ENCODE assay signal across 16 cellular contexts in the genomic region with DNA sequence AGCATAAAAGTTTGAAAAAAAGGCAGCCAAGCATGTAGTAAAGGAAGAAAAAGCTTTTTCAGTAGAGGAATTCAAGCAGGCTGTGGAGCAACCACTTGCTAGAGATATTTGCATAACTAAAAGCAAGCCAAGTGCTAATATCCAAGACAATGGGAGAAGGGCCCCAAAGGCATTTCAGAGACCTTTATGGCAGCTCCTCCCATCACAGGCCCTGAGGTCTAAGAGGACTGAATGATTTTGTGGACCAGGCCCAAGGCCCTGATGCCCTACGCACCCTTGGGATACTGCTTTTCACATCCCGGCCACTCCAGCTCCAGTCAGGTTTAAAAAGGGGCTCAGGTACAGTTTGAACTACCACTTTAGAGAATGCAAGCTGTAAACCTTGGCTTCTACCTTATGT.
"Had no signal": no experiment of that assay in that cellular context is flagged by ENCODE, and none has a peak within 500 bp of the region (broad histone marks: within the 10 kb centered on the region; RNA-seq: fewer than 3 reads in every experiment).

No MANE protein-coding gene starts in this region.

- H3K4me3 Mint-ChIP-seq: mesothelial cell of epicardium, natural killer cell, neural crest cell had no signal

- H3K36me3 ChIP-seq: sigmoid colon, stomach had no signal

- H2AFZ ChIP-seq: hepatocyte had no signal

- H3K27ac Mint-ChIP-seq: mesothelial cell of epicardium, natural killer cell had no signal

- H3K36me3 Mint-ChIP-seq: natural killer cell had no signal

- H3K4me2 ChIP-seq: hepatocyte had no signal

- H3K4me3 ChIP-seq: dorsolateral prefrontal cortex, hepatocyte, sigmoid colon, skin epidermis, stomach had no signal

- H3K27ac ChIP-seq: dorsolateral prefrontal cortex, hepatocyte, sigmoid colon, skin epidermis, stomach had no signal

- ATAC-seq: natural killer cell had no signal

- H3K27me3 ChIP-seq: hepatocyte, sigmoid colon, stomach had no signal

- DNase-seq: cortex of kidney; dorsolateral prefrontal cortex; effector CD8-positive, alpha-beta T cell; head of caudate nucleus; natural killer cell; posterior cingulate gyrus; sigmoid colon; stimulated activated CD4-positive, alpha-beta T cell treated with anti-CD3 and anti-CD28 coated beads, Interleukin-2, amount 100 ng/mL, for 24 hours; stimulated activated naive CD4-positive, alpha-beta T cell; stomach; substantia nigra; trophoblast cell had no signal

- H3K4me1 Mint-ChIP-seq: natural killer cell had no signal

- H3K9me3 ChIP-seq: sigmoid colon had no signal

- H3K79me2 ChIP-seq: hepatocyte had no signal
